Comparison of ENCODE assay signal across 29 cellular contexts in the genomic region with DNA sequence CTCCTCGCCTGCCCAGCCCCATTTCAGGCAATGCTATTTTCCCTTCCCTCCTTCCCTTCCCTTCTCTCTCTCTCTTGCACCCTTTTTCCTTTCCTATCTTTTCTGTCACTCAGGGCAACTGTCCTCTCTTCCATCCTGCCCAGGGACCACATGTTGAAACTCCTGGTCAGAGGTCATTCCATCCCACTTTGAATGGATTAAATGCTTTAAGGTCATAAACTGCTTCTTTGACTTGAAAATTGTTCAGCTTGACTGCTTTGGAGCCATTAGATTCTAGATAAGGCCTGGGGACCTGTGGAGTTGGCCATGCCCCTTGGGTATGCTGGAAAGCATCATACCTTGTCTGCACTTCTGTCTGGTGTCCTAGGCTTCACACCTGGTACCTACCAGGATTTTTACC.
"Had no signal": no experiment of that assay in that cellular context is flagged by ENCODE, and none has a peak within 500 bp of the region (broad histone marks: within the 10 kb centered on the region; RNA-seq: fewer than 3 reads in every experiment).

No MANE protein-coding gene starts in this region.

- H3K4me3 Mint-ChIP-seq: activated CD4-positive, alpha-beta T cell treated with anti-CD3 and anti-CD28 coated beads for 36 hours; activated naive CD8-positive, alpha-beta T cell treated with anti-CD3 and anti-CD28 coated beads for 36 hours; activated T-cell treated with anti-CD3 and anti-CD28 coated beads, Interleukin-2, amount 50 U/mL, for 4 hours; effector memory CD8-positive, alpha-beta T cell; naive thymus-derived CD8-positive, alpha-beta T cell; T-cell; WTC11 had no signal

- H3K27ac ChIP-seq: dorsolateral prefrontal cortex, ovary, prostate gland, tibial artery, uterus had no signal

- FAIRE-seq: astrocyte, colon, endothelial cell of umbilical vein had no signal

- H3K36me3 Mint-ChIP-seq: naive thymus-derived CD8-positive, alpha-beta T cell; WTC11 had no signal

- H3K27ac Mint-ChIP-seq: activated CD4-positive, alpha-beta T cell treated with anti-CD3 and anti-CD28 coated beads for 36 hours; activated naive CD8-positive, alpha-beta T cell treated with anti-CD3 and anti-CD28 coated beads for 36 hours; WTC11 had no signal

- H3K27me3 ChIP-seq: dorsolateral prefrontal cortex, ovary, tibial artery, uterus had no signal

- DNase-seq: activated CD4-positive, alpha-beta T cell treated with anti-CD3 and anti-CD28 coated beads for 36 hours; activated CD4-positive, alpha-beta T cell treated with anti-CD3 and anti-CD28 coated beads, Interleukin-2, amount 50 U/mL, for 4 hours; activated CD8-positive, alpha-beta memory T cell treated with anti-CD3 and anti-CD28 coated beads for 24 hours; activated CD8-positive, alpha-beta memory T cell treated with anti-CD3 and anti-CD28 coated beads, Interleukin-2, amount 50 U/mL, for 4 hours; activated naive CD4-positive, alpha-beta T cell treated with Interleukin-2 at 50 U/mL for 16 hours; activated naive CD8-positive, alpha-beta T cell treated with anti-CD3 and anti-CD28 coated beads for 36 hours; activated T-cell treated with anti-CD3 and anti-CD28 coated beads, Interleukin-2, amount 50 U/mL, for 4 hours; central memory CD4-positive, alpha-beta T cell; dorsolateral prefrontal cortex; effector memory CD8-positive, alpha-beta T cell; foreskin melanocyte; hippocampal formation; left colon; naive thymus-derived CD8-positive, alpha-beta T cell; ovary; stimulated activated CD4-positive, alpha-beta T cell treated with anti-CD3 and anti-CD28 coated beads, Interleukin-2, amount 100 ng/mL, for 48 hours; stimulated activated CD8-positive, alpha-beta memory T cell treated with anti-CD3 and anti-CD28 coated beads, Interleukin-4, amount 100 ng/mL, for 48 hours; stimulated activated naive CD8-positive, alpha-beta T cell treated with anti-CD3 and anti-CD28 coated beads, Interleukin-15, Interleukin-2, amounts not matched to agents 100 U/mL and 50 U/mL, for 24 hours; T-cell; T1000; tibial artery; uterus had no signal

- H3K4me1 ChIP-seq: prostate gland, uterus had no signal

- H3K27me3 Mint-ChIP-seq: activated CD4-positive, alpha-beta T cell treated with anti-CD3 and anti-CD28 coated beads for 36 hours; activated naive CD8-positive, alpha-beta T cell treated with anti-CD3 and anti-CD28 coated beads for 36 hours; effector memory CD8-positive, alpha-beta T cell; naive thymus-derived CD8-positive, alpha-beta T cell; T-cell had no signal

- H3K36me3 ChIP-seq: ovary, prostate gland, tibial artery, uterus had no signal

- H3K9me3 ChIP-seq: ovary, prostate gland, tibial artery, uterus had no signal

- H3K4me3 ChIP-seq: dorsolateral prefrontal cortex, lung, ovary, prostate gland, tibial artery, uterus had no signal

- H3K9me3 Mint-ChIP-seq: activated naive CD8-positive, alpha-beta T cell treated with anti-CD3 and anti-CD28 coated beads for 36 hours; activated T-cell treated with anti-CD3 and anti-CD28 coated beads, Interleukin-2, amount 50 U/mL, for 4 hours; effector memory CD8-positive, alpha-beta T cell; naive thymus-derived CD8-positive, alpha-beta T cell; T-cell; WTC11 had no signal

- ATAC-seq: activated CD4-positive, alpha-beta T cell treated with anti-CD3 and anti-CD28 coated beads for 36 hours; activated T-cell treated with anti-CD3 and anti-CD28 coated beads, Interleukin-2, amount 50 U/mL, for 4 hours; effector memory CD8-positive, alpha-beta T cell; esophagus mucosa; left colon; naive thymus-derived CD8-positive, alpha-beta T cell; stimulated activated naive CD8-positive, alpha-beta T cell treated with anti-CD3 and anti-CD28 coated beads, Interleukin-15, Interleukin-2, amounts not matched to agents 100 U/mL and 50 U/mL, for 24 hours; T-cell; WTC11 had no signal
